In genomic region chr12:5254703-5255102, GRCh38 we compare ENCODE assay signal across 20 cellular contexts.
"Had no signal": no experiment of that assay in that cellular context is flagged by ENCODE, and none has a peak within 500 bp of the region (broad histone marks: within the 10 kb centered on the region; RNA-seq: fewer than 3 reads in every experiment).

No MANE protein-coding gene starts in this region.

- H3K4me1 Mint-ChIP-seq: activated CD4-positive, alpha-beta T cell treated with anti-CD3 and anti-CD28 coated beads for 36 hours; memory B cell; T-helper 17 cell had no signal

- ATAC-seq: activated CD4-positive, alpha-beta T cell treated with anti-CD3 and anti-CD28 coated beads for 36 hours; activated T-cell treated with anti-CD3 and anti-CD28 coated beads, Interleukin-2, amount 50 U/mL, for 4 hours; heart right ventricle; natural killer cell treated with Interleukin-12 subunit alpha and Interleukin-12 subunit beta and Interleukin-15 and Interleukin-18, amount 100 ng/mL, for 72 hours; T-helper 17 cell had no signal

- H3K27ac Mint-ChIP-seq: activated CD4-positive, alpha-beta memory T cell treated with anti-CD3 and anti-CD28 coated beads for 36 hours; activated CD4-positive, alpha-beta T cell treated with anti-CD3 and anti-CD28 coated beads for 36 hours; memory B cell; natural killer cell treated with Interleukin-12 subunit alpha and Interleukin-12 subunit beta and Interleukin-15 and Interleukin-18, amount 100 ng/mL, for 72 hours; T-helper 17 cell had no signal

- H3K4me1 ChIP-seq: left ventricle myocardium inferior, prostate gland, sigmoid colon had no signal

- H3K27ac ChIP-seq: brain microvascular endothelial cell, epithelial cell of prostate, heart right ventricle, left ventricle myocardium inferior, prostate gland, sigmoid colon, thoracic aorta, WERI-Rb-1 had no signal

- H3K36me3 ChIP-seq: brain microvascular endothelial cell, heart right ventricle, left ventricle myocardium inferior, prostate gland, sigmoid colon, thoracic aorta, WERI-Rb-1 had no signal

- H3K4me3 Mint-ChIP-seq: activated CD4-positive, alpha-beta memory T cell treated with anti-CD3 and anti-CD28 coated beads for 36 hours; activated CD4-positive, alpha-beta T cell treated with anti-CD3 and anti-CD28 coated beads for 36 hours; activated T-cell treated with anti-CD3 and anti-CD28 coated beads, Interleukin-2, amount 50 U/mL, for 4 hours; memory B cell; natural killer cell treated with Interleukin-12 subunit alpha and Interleukin-12 subunit beta and Interleukin-15 and Interleukin-18, amount 100 ng/mL, for 72 hours; T-helper 17 cell had no signal

- H3K9me3 ChIP-seq: heart right ventricle, left ventricle myocardium inferior, prostate gland, sigmoid colon, thoracic aorta had no signal

- H3K9me3 Mint-ChIP-seq: activated CD4-positive, alpha-beta memory T cell treated with anti-CD3 and anti-CD28 coated beads for 36 hours; activated T-cell treated with anti-CD3 and anti-CD28 coated beads, Interleukin-2, amount 50 U/mL, for 4 hours; memory B cell; natural killer cell treated with Interleukin-12 subunit alpha and Interleukin-12 subunit beta and Interleukin-15 and Interleukin-18, amount 100 ng/mL, for 72 hours had no signal

- DNase-seq: activated CD4-positive, alpha-beta memory T cell treated with anti-CD3 and anti-CD28 coated beads for 36 hours; activated CD4-positive, alpha-beta T cell treated with anti-CD3 and anti-CD28 coated beads for 36 hours; activated effector memory CD4-positive, alpha-beta T cell treated with Interleukin-2 at 50 U/mL for 16 hours; activated naive CD4-positive, alpha-beta T cell treated with anti-CD3 and anti-CD28 coated beads, Interleukin-2, amount 50 U/mL, for 16 hours; activated T-cell treated with anti-CD3 and anti-CD28 coated beads, Interleukin-2, amount 50 U/mL, for 4 hours; brain microvascular endothelial cell; cerebellar nuclear complex; heart right ventricle; left ventricle myocardium inferior; occipital lobe; sigmoid colon; stimulated activated CD4-positive, alpha-beta T cell treated with anti-CD3 and anti-CD28 coated beads, Interleukin-12 subunit alpha, Interleukin-12 subunit beta, amount 100 ng/mL, for 4 hours; stimulated activated CD4-positive, alpha-beta T cell treated with anti-CD3 and anti-CD28 coated beads, Interleukin-2, amount 100 ng/mL, for 24 hours; T-helper 17 cell; WERI-Rb-1 had no signal

- H3K4me3 ChIP-seq: heart right ventricle, left ventricle myocardium inferior, prostate gland, sigmoid colon, thoracic aorta had no signal

- H3K36me3 Mint-ChIP-seq: activated CD4-positive, alpha-beta memory T cell treated with anti-CD3 and anti-CD28 coated beads for 36 hours; memory B cell; natural killer cell treated with Interleukin-12 subunit alpha and Interleukin-12 subunit beta and Interleukin-15 and Interleukin-18, amount 100 ng/mL, for 72 hours had no signal

- H3K27me3 ChIP-seq: brain microvascular endothelial cell, sigmoid colon had no signal
